8 cellular contexts compared by ENCODE assay signal in genomic region chr1:95671098-95671497, GRCh38.
"Had no signal": no experiment of that assay in that cellular context is flagged by ENCODE, and none has a peak within 500 bp of the region (broad histone marks: within the 10 kb centered on the region; RNA-seq: fewer than 3 reads in every experiment).

No MANE protein-coding gene starts in this region.

- H3K9me3 ChIP-seq: HAP-1 had no signal

- H2AFZ ChIP-seq: GM23248 had no signal

- H3K27ac ChIP-seq: GM23248 had no signal

- DNase-seq: GM23248, GOT3, H7, H9, HCEC 1CT, HFFc6 had no signal

- H3K27ac Mint-ChIP-seq: H9, HFFc6 had no signal

- H3K4me3 Mint-ChIP-seq: H9, HFFc6 had no signal

- H3K36me3 ChIP-seq: HAP-1 had no signal

- H3K9ac ChIP-seq: GM23248 had no signal

- H3K4me3 ChIP-seq: GM23248, HAP-1 had no signal

- ATAC-seq: HCT116 had no signal

- H3K4me1 ChIP-seq: HAP-1 had no signal
